ENCODE assay signal across 9 cellular contexts in the genomic region with DNA sequence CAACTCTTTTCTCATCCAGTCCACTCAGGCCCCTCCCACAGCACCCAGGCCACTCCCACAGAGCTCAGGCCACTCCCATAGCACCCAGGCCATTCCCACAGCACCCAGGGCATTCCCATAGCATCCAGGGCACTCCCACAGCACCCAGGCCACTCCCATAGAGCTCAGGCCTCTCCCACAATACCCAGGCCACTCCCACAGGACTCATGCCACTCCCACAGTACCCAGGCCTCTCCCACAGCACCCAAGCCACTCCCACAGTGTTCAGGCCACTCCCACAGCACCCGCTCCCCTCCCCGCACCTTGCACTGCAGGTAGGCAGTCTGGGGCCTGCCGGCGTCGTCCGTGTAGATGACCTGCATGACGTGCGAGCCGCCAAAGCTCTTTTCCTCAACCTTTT. TPM values are rescaled to one million over a fixed set of nuclear protein-coding genes. Genes with fewer than 3 reads are reported as not detected.
A peak's percentile ranks its signal among the peaks of the same experiment; 100 is the strongest.
DNase-seq lines count a peak whose midpoint lies in the region; ATAC-seq, FAIRE-seq and TF ChIP-seq lines count a peak whose summit lies in the region.
"Not testable (repeated sequence)": the region's sequence is repeated elsewhere in the genome, so short reads cannot be mapped to it uniquely, and the experiment has no call there.
"Had no signal": no experiment of that assay in that cellular context is flagged by ENCODE, and none has a peak within 500 bp of the region (broad histone marks: within the 10 kb centered on the region; RNA-seq: fewer than 3 reads in every experiment).

No MANE protein-coding gene starts in this region.

- not testable (repeated sequence) for H3K4me3 ChIP-seq in A549, mucosa of descending colon

- not testable (repeated sequence) for H3K36me3 Mint-ChIP-seq in T-cell; central memory CD8-positive, alpha-beta T cell (ENCODE audit: insufficient read depth)

- TF ChIP-seq RAD21 in A549 (conservative IDR thresholded peaks at IDR 0.05 in 1 of 2, IDR thresholded peaks at IDR 0.05 in 1 of 2): not testable (repeated sequence)

- TF ChIP-seq POLR2A in A549 (IDR thresholded peaks at IDR 0.05; ENCODE audit: low read length): not testable (repeated sequence)

- H3K27me3 Mint-ChIP-seq in T-cell; central memory CD8-positive, alpha-beta T cell: not testable (repeated sequence)

- not testable (repeated sequence) for H3K36me3 ChIP-seq in mucosa of descending colon (ENCODE audit: low read depth)

- intact Hi-C loops in mucosa of descending colon (cut with DNase I, micrococcal nuclease): not testable (repeated sequence)

- H3K9me3 Mint-ChIP-seq in T-cell; central memory CD8-positive, alpha-beta T cell: not testable (repeated sequence)

- H3K9me3 ChIP-seq in A549, mucosa of descending colon: not testable (repeated sequence)

- WGBS in A549 (ENCODE audit: missing lambda C conversion rate): no CpG with 5 or more reads among the region's 9 CpGs

- not testable (repeated sequence) for TF ChIP-seq CTCF in A549 (IDR thresholded peaks at IDR 0.05); mucosa of descending colon (IDR thresholded peaks at IDR 0.05)

- POLR2A ChIA-PET in A549 (lab: Yijun Ruan, JAX); T-cell (lab: Charles Lee): not testable (repeated sequence)

- not testable (repeated sequence) for H3K27ac ChIP-seq in A549

- ATAC-seq in A549 (peak; percentile 64 to 87), GM18909 (IDR thresholded peaks at IDR 0.05; ENCODE audit: poor library complexity, unreplicated experiment) (peak; percentile 39), GM21423 (IDR thresholded peaks at IDR 0.05; ENCODE audit: unreplicated experiment) (peak; percentile 23), HG02678 (IDR thresholded peaks at IDR 0.05; ENCODE audit: unreplicated experiment) (peak; percentile 38), HG03175 (IDR thresholded peaks at IDR 0.05; ENCODE audit: unreplicated experiment) (peak; percentile 39), T-cell (replicated peaks in 1 of 4) (peak; percentile 16 to 44 (median 25)), mucosa of descending colon (peak; percentile 74)
- ATAC-seq in central memory CD8-positive, alpha-beta T cell (replicated peaks; ENCODE audit: extremely low read depth, poor library complexity, severe bottlenecking): peak; percentile 9

- CTCF ChIA-PET in A549 (lab: Yijun Ruan, JAX); T-cell (lab: Charles Lee): not testable (repeated sequence)

- FAIRE-seq in A549 (lab: Jason Lieb, UNC): not testable (repeated sequence)

- not testable (repeated sequence) for H3K4me1 ChIP-seq in A549; mucosa of descending colon (ENCODE audit: low read depth)

- H3K4me2 ChIP-seq in A549: not testable (repeated sequence)

- not testable (repeated sequence) for H3K4me1 Mint-ChIP-seq in T-cell; central memory CD8-positive, alpha-beta T cell

- H3K27ac Mint-ChIP-seq in T-cell; central memory CD8-positive, alpha-beta T cell (ENCODE audit: low read depth): not testable (repeated sequence)

- DNase-seq in A549 (ENCODE audit: low read depth in 1 of 2, low spot score in 1 of 2); T-cell; central memory CD8-positive, alpha-beta T cell (ENCODE audit: low spot score in 2 of 2); mucosa of descending colon: not testable (repeated sequence)

- not testable (repeated sequence) for TF ChIP-seq EP300 in A549 (IDR thresholded peaks at IDR 0.05)

- H3K4me3 Mint-ChIP-seq in T-cell; central memory CD8-positive, alpha-beta T cell: not testable (repeated sequence)

RNA-seq across cellular contexts. Expression of gene POLR2J3, which starts 17.5 kb away (rescaled TPM):
- polyA plus RNA-seq in A549 (2011; rRNA removed) (29.5 and 52.4 TPM in 2 replicates), A549 (2017; fragmentation: RNase III; extraction: RNeasy Plus Mini Kit Qiagen cat#74134 plus additional on column Dnase treatment) (22.2 to 33.4 TPM (median 25.5 TPM) in 3 replicates)
- polyA plus RNA-seq in A549 (2012; cell fraction: cytosol; rRNA removed): 10.4 and 12.5 TPM in 2 replicates
- polyA plus RNA-seq in A549 (2012; cell fraction: nucleus; rRNA removed): 35.7 and 35.9 TPM in 2 replicates
- polyA minus RNA-seq in A549 (2011; rRNA and poly(A)+ RNA removed): 51.9 and 59.4 TPM in 2 replicates
- total RNA-seq in T-cell (100 to 1,000 TPM in 2 of 5 donors, 10 to 100 TPM in 3; 71.3 to 228 (median 97.5) TPM), mucosa of descending colon (10 to 100 TPM; 23.7 to 43.7 (median 27.5) TPM)

RNA-seq across cellular contexts. Expression of gene RASA4, which starts 26.7 kb away (rescaled TPM):
- polyA plus RNA-seq in A549 (2011; rRNA removed) (1.8 and 3.4 TPM in 2 replicates), A549 (2017; fragmentation: RNase III; extraction: RNeasy Plus Mini Kit Qiagen cat#74134 plus additional on column Dnase treatment) (1.3 to 3.2 TPM (median 2.6 TPM) in 3 replicates)
- 1.1 and 2.3 TPM in 2 replicates for polyA plus RNA-seq in A549 (2012; cell fraction: cytosol; rRNA removed)
- 10.5 and 12.9 TPM in 2 replicates for polyA plus RNA-seq in A549 (2012; cell fraction: nucleus; rRNA removed)
- 9.3 and 13.9 TPM in 2 replicates for polyA minus RNA-seq in A549 (2011; rRNA and poly(A)+ RNA removed)
- total RNA-seq in T-cell (10 to 100 TPM; 63.3 to 89.0 (median 71.6) TPM), mucosa of descending colon (10 to 100 TPM; 18.3 to 68.4 (median 21.5) TPM)

RNA-seq across cellular contexts. Expression of gene SPDYE2, which starts 38.8 kb away (rescaled TPM):
- polyA plus RNA-seq in A549 (2011; rRNA removed) (0.11 TPM in 1 of 2 replicates, not detected in the other), A549 (2017; fragmentation: RNase III; extraction: RNeasy Plus Mini Kit Qiagen cat#74134 plus additional on column Dnase treatment) (not detected in 3 replicates)
- polyA plus RNA-seq in A549 (2012; cell fraction: cytosol; rRNA removed): not detected in 2 replicates
- polyA plus RNA-seq in A549 (2012; cell fraction: nucleus; rRNA removed): not detected in 2 replicates
- polyA minus RNA-seq in A549 (2011; rRNA and poly(A)+ RNA removed): not detected in 2 replicates
- total RNA-seq in T-cell (under 1 TPM; 0.35 to 0.77 (median 0.58) TPM), mucosa of descending colon (not detected)
- polyA plus RNA-seq: BJ had no signal

RNA-seq across cellular contexts. Expression of gene UPK3BL2, which starts 46.4 kb away (rescaled TPM):
- polyA plus RNA-seq in A549 (2011; rRNA removed) (1.4 and 1.7 TPM in 2 replicates), A549 (2017; fragmentation: RNase III; extraction: RNeasy Plus Mini Kit Qiagen cat#74134 plus additional on column Dnase treatment) (3.3 to 3.9 TPM (median 3.7 TPM) in 3 replicates)
- polyA plus RNA-seq in A549 (2012; cell fraction: cytosol; rRNA removed): 4.9 and 6.1 TPM in 2 replicates
- 110 and 148 TPM in 2 replicates for polyA plus RNA-seq in A549 (2012; cell fraction: nucleus; rRNA removed)
- polyA minus RNA-seq in A549 (2011; rRNA and poly(A)+ RNA removed): 2.1 and 3.9 TPM in 2 replicates
- total RNA-seq in T-cell (100 to 1,000 TPM in 1 of 5 donors, 10 to 100 TPM in 4; 34.6 to 115 (median 65.8) TPM), mucosa of descending colon (10 to 100 TPM in 2 of 3 donors, 1 to 10 TPM in 1; 9.7 to 23.9 (median 18.7) TPM)

RNA-seq across cellular contexts. Expression of gene UPK3BL1, which starts 52.7 kb away (rescaled TPM):
- 17.4 and 19.4 TPM in 2 replicates for polyA plus RNA-seq in A549 (2011; rRNA removed)
- polyA plus RNA-seq in A549 (2012; cell fraction: cytosol; rRNA removed): 18.7 and 27.7 TPM in 2 replicates
- 149 and 158 TPM in 2 replicates for polyA plus RNA-seq in A549 (2012; cell fraction: nucleus; rRNA removed)
- 7.9 to 10.2 TPM (median 8.2 TPM) in 3 replicates for polyA plus RNA-seq in A549 (2017; fragmentation: RNase III; extraction: RNeasy Plus Mini Kit Qiagen cat#74134 plus additional on column Dnase treatment)
- 11.0 and 11.9 TPM in 2 replicates for polyA minus RNA-seq in A549 (2011; rRNA and poly(A)+ RNA removed)
- total RNA-seq in T-cell: 100 to 1,000 TPM in 2 of 5 donors, 10 to 100 TPM in 3; 39.0 to 128 (median 47.3) TPM
- total RNA-seq in mucosa of descending colon: 10 to 100 TPM; 10.7 to 23.1 (median 12.3) TPM

Comparison
In these comparisons a context has a peak if more than half of its experiments do, and no peak if none do; other contexts are left out.
1. ATAC-seq: peak in every context shown above with its lines; median percentile 76 in A549; 74 in mucosa of descending colon; 39 in GM18909; 39 in HG03175; 38 in HG02678; 25 in T-cell; 23 in GM21423; 9 in central memory CD8-positive, alpha-beta T cell.